ENCODE assay signal across 1 cellular context in the genomic region with DNA sequence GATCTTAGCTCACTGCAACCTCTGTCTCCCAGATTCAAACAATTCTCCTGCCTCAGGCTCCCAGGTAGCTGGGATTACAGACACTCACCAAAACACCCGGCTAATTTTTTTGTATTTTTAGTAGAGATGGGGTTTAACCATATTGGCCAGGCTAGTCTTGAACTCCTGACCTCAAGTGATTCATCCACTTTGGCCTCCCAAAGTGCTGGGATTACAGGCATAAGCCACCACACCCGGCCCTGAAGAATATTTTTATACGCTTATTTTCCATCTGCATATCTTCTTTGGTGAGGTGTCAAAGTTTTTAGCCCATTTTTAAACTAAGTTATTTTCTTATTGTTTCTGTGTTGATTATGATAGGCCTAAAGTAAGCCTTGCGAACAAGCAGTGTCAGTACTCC. TPM values are rescaled to one million over a fixed set of nuclear protein-coding genes. Genes with fewer than 3 reads are reported as not detected.
"Had no signal": no experiment of that assay in that cellular context is flagged by ENCODE, and none has a peak within 500 bp of the region (broad histone marks: within the 10 kb centered on the region; RNA-seq: fewer than 3 reads in every experiment).

No MANE protein-coding gene starts in this region.

RNA-seq across cellular contexts. Expression of a gene that starts 23.1 kb away (rescaled TPM):
- total RNA-seq: activated T-helper 17 cell treated with anti-CD3 and anti-CD28 coated beads, Interleukin-2, amount 50 U/mL, for 72 hours had no signal
